In the genomic region with DNA sequence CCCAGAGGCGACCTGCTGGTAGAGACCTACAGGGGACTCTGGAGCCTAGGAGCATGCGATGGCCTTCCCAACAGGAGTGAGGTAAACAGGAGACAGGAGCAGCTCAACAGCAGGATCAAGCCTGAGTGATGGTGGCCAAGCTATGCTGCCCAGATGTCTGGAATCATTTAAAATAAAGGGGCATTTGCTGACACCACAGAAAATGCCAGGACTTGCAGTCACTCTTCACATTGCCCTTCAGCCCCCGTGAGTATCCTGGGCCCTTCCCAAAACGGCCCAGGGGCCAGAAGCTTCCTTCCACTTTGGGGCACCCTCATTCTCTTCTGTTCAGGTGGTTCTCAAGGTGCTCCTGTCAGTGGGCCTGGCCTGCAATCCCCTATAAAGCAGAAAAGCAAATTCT, we compare ENCODE assay signal across 17 cellular contexts. TPM values are rescaled to one million over a fixed set of nuclear protein-coding genes. Genes with fewer than 3 reads are reported as not detected.
DNase-seq lines count a peak whose midpoint lies in the region; ATAC-seq, FAIRE-seq and TF ChIP-seq lines count a peak whose summit lies in the region.
"Had no signal": no experiment of that assay in that cellular context is flagged by ENCODE, and none has a peak within 500 bp of the region (broad histone marks: within the 10 kb centered on the region; RNA-seq: fewer than 3 reads in every experiment).

No MANE protein-coding gene starts in this region.

- no peak for FAIRE-seq in A549 (lab: Jason Lieb, UNC)

- no peak for TF ChIP-seq POLR2A in A549 (IDR thresholded peaks at IDR 0.05; ENCODE audit: low read length)

- CTCF ChIA-PET in A549 (lab: Yijun Ruan, JAX) (interaction anchor here (0.6 kb wide), 1 partner anchor 74 kb away, joined by 3 read pairs; no protein-coding TSS in a partner anchor), mammary epithelial cell (lab: Charles Lee; ENCODE audit: low non-redundant PET) (no interaction called here)

- intact Hi-C loops in dendritic cell treated with granulocyte-macrophage colony-stimulating factor and Interleukin-4, amounts not matched to agents 40 ng/mL and 50 ng/mL, for 4 days (cut with micrococcal nuclease) = no loop called here
- intact Hi-C loops in mammary epithelial cell (cut with micrococcal nuclease) = no loop called here

- H3K27me3 ChIP-seq in mammary epithelial cell (ENCODE audit: insufficient read depth, low read length) = no peaks in the 10 kb centered on the region
- H3K27me3 ChIP-seq: BLaER1 had no signal

- H3K4me1 ChIP-seq in A549 = no peaks in the 10 kb centered on the region
- no peaks in the 10 kb centered on the region for H3K4me1 ChIP-seq in mammary epithelial cell (ENCODE audit: insufficient read depth, low read length)
- H3K4me1 ChIP-seq: HAP-1 had no signal

- no peak for DNase-seq in activated T-cell treated with anti-CD3 and anti-CD28 coated beads, Interleukin-2, amount 50 U/mL, for 24 hours
- DNase-seq in activated T-cell treated with anti-CD3 and anti-CD28 coated beads, Interleukin-2, amount 50 U/mL, for 48 hours = no peak
- DNase-seq in A549 (ENCODE audit: low read depth in 1 of 2, low spot score in 1 of 2) (no peak), mammary epithelial cell (no peak), NCI-H1436 (lab: John Stamatoyannopoulos, UW) (no peak)
- DNase-seq in stimulated activated naive B cell treated with anti-CD40 and anti-IgM and Interleukin-4, amounts not matched to agents 10 μg/mL and 1 μg/mL and 100 μg/mL, for 72 hours = no peak
- DNase-seq: Calu3; CD4-positive, alpha-beta memory T cell; DMS79 treated with DMSO at 0.1 percent for 48 hours; GF-D8 had no signal

- H3K9me3 ChIP-seq in A549 = no peaks in the 10 kb centered on the region
- H3K9me3 ChIP-seq in mammary epithelial cell (replicated peaks; ENCODE audit: insufficient read depth, low read length) = no peaks in the 10 kb centered on the region
- H3K9me3 ChIP-seq: BLaER1, HAP-1 had no signal

- TF ChIP-seq CTCF in A549 (IDR thresholded peaks at IDR 0.05) = no peak
- no peak for TF ChIP-seq CTCF in mammary epithelial cell (conservative IDR thresholded peaks at IDR 0.05 in 1 of 2, IDR thresholded peaks at IDR 0.05 in 1 of 2; ENCODE audit: extremely low read depth in 1 of 2, insufficient read depth in 1 of 2, low read depth in 1 of 2, low read length in 2 of 2)

- BruUV-seq in mammary epithelial cell (replicated peaks; lab: Mats Ljungman, UMichigan) = no TSS peak

- H3K27ac Mint-ChIP-seq in activated T-cell treated with anti-CD3 and anti-CD28 coated beads, Interleukin-2, amount 50 U/mL, for 24 hours = peak overlapping the region; percentile 39
- peak overlapping the region; percentile 11 for H3K27ac Mint-ChIP-seq in dendritic cell treated with granulocyte-macrophage colony-stimulating factor and Interleukin-4, amounts not matched to agents 40 ng/mL and 50 ng/mL, for 4 days
- peak overlapping the region; percentile 54 for H3K27ac Mint-ChIP-seq in stimulated activated naive B cell treated with anti-CD40 and anti-IgM and Interleukin-4, amounts not matched to agents 10 μg/mL and 1 μg/mL and 100 μg/mL, for 72 hours
- H3K27ac Mint-ChIP-seq: CD4-positive, alpha-beta memory T cell had no signal

- no peaks in the 10 kb centered on the region for H3K9me3 Mint-ChIP-seq in activated T-cell treated with anti-CD3 and anti-CD28 coated beads, Interleukin-2, amount 50 U/mL, for 24 hours
- H3K9me3 Mint-ChIP-seq in dendritic cell treated with granulocyte-macrophage colony-stimulating factor and Interleukin-4, amounts not matched to agents 40 ng/mL and 50 ng/mL, for 4 days = no peaks in the 10 kb centered on the region
- H3K9me3 Mint-ChIP-seq in stimulated activated naive B cell treated with anti-CD40 and anti-IgM and Interleukin-4, amounts not matched to agents 10 μg/mL and 1 μg/mL and 100 μg/mL, for 72 hours = no peaks in the 10 kb centered on the region
- H3K9me3 Mint-ChIP-seq: CD14-positive monocyte; CD4-positive, alpha-beta memory T cell had no signal

- H3K4me1 Mint-ChIP-seq in activated T-cell treated with anti-CD3 and anti-CD28 coated beads, Interleukin-2, amount 50 U/mL, for 24 hours (ENCODE audit: low read depth) = no peaks in the 10 kb centered on the region
- peaks cover 30% of the 10 kb centered on the region for H3K4me1 Mint-ChIP-seq in dendritic cell treated with granulocyte-macrophage colony-stimulating factor and Interleukin-4, amounts not matched to agents 40 ng/mL and 50 ng/mL, for 4 days (ENCODE audit: low read depth)
- H3K4me1 Mint-ChIP-seq in stimulated activated naive B cell treated with anti-CD40 and anti-IgM and Interleukin-4, amounts not matched to agents 10 μg/mL and 1 μg/mL and 100 μg/mL, for 72 hours = peaks cover 0 to 5% of the 10 kb centered on the region in 2 donors
- H3K4me1 Mint-ChIP-seq: CD4-positive, alpha-beta memory T cell had no signal

- no peak overlapping the region for H3K4me3 ChIP-seq in A549
- no peak overlapping the region for H3K4me3 ChIP-seq in mammary epithelial cell (replicated peaks in 1 of 3; ENCODE audit: insufficient read depth in 1 of 3, low read depth in 2 of 3, low read length in 3 of 3)
- H3K4me3 ChIP-seq: BLaER1, HAP-1 had no signal

- no peaks in the 10 kb centered on the region for H3K27me3 Mint-ChIP-seq in activated T-cell treated with anti-CD3 and anti-CD28 coated beads, Interleukin-2, amount 50 U/mL, for 24 hours
- peaks cover 1% of the 10 kb centered on the region for H3K27me3 Mint-ChIP-seq in dendritic cell treated with granulocyte-macrophage colony-stimulating factor and Interleukin-4, amounts not matched to agents 40 ng/mL and 50 ng/mL, for 4 days
- H3K27me3 Mint-ChIP-seq in stimulated activated naive B cell treated with anti-CD40 and anti-IgM and Interleukin-4, amounts not matched to agents 10 μg/mL and 1 μg/mL and 100 μg/mL, for 72 hours = no peaks in the 10 kb centered on the region
- H3K27me3 Mint-ChIP-seq: CD4-positive, alpha-beta memory T cell had no signal

- dilution Hi-C loops in mammary epithelial cell (cut with HindIII; ENCODE audit: low sequenced_read_pairs) = no loop called here

- no peak overlapping the region for H3K9ac ChIP-seq in mammary epithelial cell (ENCODE audit: insufficient read depth, low read length)
- H3K9ac ChIP-seq: BLaER1 had no signal

- H3K79me2 ChIP-seq in mammary epithelial cell (ENCODE audit: insufficient read depth, low read length) = no peaks in the 10 kb centered on the region

- no peak overlapping the region for H3K27ac ChIP-seq in A549
- H3K27ac ChIP-seq in mammary epithelial cell (ENCODE audit: insufficient read depth, low read depth, low read length) = no peak overlapping the region
- H3K27ac ChIP-seq: 22Rv1, BLaER1 had no signal

- no peak overlapping the region for H3K4me3 Mint-ChIP-seq in activated T-cell treated with anti-CD3 and anti-CD28 coated beads, Interleukin-2, amount 50 U/mL, for 24 hours
- no peak overlapping the region for H3K4me3 Mint-ChIP-seq in dendritic cell treated with granulocyte-macrophage colony-stimulating factor and Interleukin-4, amounts not matched to agents 40 ng/mL and 50 ng/mL, for 4 days
- H3K4me3 Mint-ChIP-seq in stimulated activated naive B cell treated with anti-CD40 and anti-IgM and Interleukin-4, amounts not matched to agents 10 μg/mL and 1 μg/mL and 100 μg/mL, for 72 hours = no peak overlapping the region
- H3K4me3 Mint-ChIP-seq: CD14-positive monocyte; CD4-positive, alpha-beta memory T cell had no signal

- no peaks in the 10 kb centered on the region for H3K36me3 ChIP-seq in mammary epithelial cell (ENCODE audit: insufficient read depth, low read length)
- H3K36me3 ChIP-seq: HAP-1 had no signal

- no peak for TF ChIP-seq EP300 in A549 (IDR thresholded peaks at IDR 0.05)

- 68% methylated on average over 4 of the region's 4 CpGs for WGBS in A549 (ENCODE audit: missing lambda C conversion rate)
- WGBS in mammary epithelial cell (ENCODE audit: low coverage, missing lambda C conversion rate) = 70% methylated on average over 4 of the region's 4 CpGs

- H3K4me2 ChIP-seq in A549 = no peak overlapping the region
- H3K4me2 ChIP-seq in mammary epithelial cell (ENCODE audit: insufficient read depth, low read depth, low read length) = no peak overlapping the region
- H3K4me2 ChIP-seq: BLaER1 had no signal

- no peak overlapping the region for H2AFZ ChIP-seq in mammary epithelial cell (ENCODE audit: low read depth, low read length)

- H3K36me3 Mint-ChIP-seq in activated T-cell treated with anti-CD3 and anti-CD28 coated beads, Interleukin-2, amount 50 U/mL, for 24 hours (ENCODE audit: low read depth) = peaks cover 46% of the 10 kb centered on the region
- H3K36me3 Mint-ChIP-seq in dendritic cell treated with granulocyte-macrophage colony-stimulating factor and Interleukin-4, amounts not matched to agents 40 ng/mL and 50 ng/mL, for 4 days (ENCODE audit: low read depth) = peaks cover 31% of the 10 kb centered on the region
- H3K36me3 Mint-ChIP-seq in stimulated activated naive B cell treated with anti-CD40 and anti-IgM and Interleukin-4, amounts not matched to agents 10 μg/mL and 1 μg/mL and 100 μg/mL, for 72 hours = peaks cover 5 to 20% of the 10 kb centered on the region in 2 donors

- in situ Hi-C loops in mammary epithelial cell (cut with MboI; ENCODE audit: low sequenced_read_pairs in 2 of 2) = no loop called here

- POLR2A ChIA-PET in A549 (lab: Yijun Ruan, JAX) = no interaction called here

- no peak for ATAC-seq in A549
- ATAC-seq in stimulated activated naive B cell treated with anti-CD40 and anti-IgM and Interleukin-4, amounts not matched to agents 10 μg/mL and 1 μg/mL and 100 μg/mL, for 72 hours (replicated peaks) = no peak

- TF ChIP-seq RAD21 in A549 (conservative IDR thresholded peaks at IDR 0.05 in 1 of 2, IDR thresholded peaks at IDR 0.05 in 1 of 2) = no peak

- no peaks in the 10 kb centered on the region for H4K20me1 ChIP-seq in mammary epithelial cell (ENCODE audit: insufficient read depth, low read length)
- H4K20me1 ChIP-seq: BLaER1 had no signal

TF ChIP-seq in A549, 52 proteins besides CTCF, POLR2A, EP300 and RAD21 (continues in another document):
- TF ChIP-seq ESRRA (IDR thresholded peaks at IDR 0.05; ENCODE audit: borderline replicate concordance, low read length) (no peak), JUNB (IDR thresholded peaks at IDR 0.05) (no peak), HDAC2 (IDR thresholded peaks at IDR 0.05) (no peak), EHF (CRISPR knock-in tag; IDR thresholded peaks at IDR 0.05) (no peak)
- TF ChIP-seq, protein P1, sequence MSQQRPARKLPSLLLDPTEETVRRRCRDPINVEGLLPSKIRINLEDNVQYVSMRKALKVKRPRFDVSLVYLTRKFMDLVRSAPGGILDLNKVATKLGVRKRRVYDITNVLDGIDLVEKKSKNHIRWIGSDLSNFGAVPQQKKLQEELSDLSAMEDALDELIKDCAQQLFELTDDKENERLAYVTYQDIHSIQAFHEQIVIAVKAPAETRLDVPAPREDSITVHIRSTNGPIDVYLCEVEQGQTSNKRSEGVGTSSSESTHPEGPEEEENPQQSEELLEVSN (IDR thresholded peaks at IDR 0.05; ENCODE audit: borderline replicate concordance, low read depth) = no peak

RNA-seq across cellular contexts. Expression of a gene that starts 23.2 kb away (rescaled TPM):
- polyA plus RNA-seq in A549 (2011; rRNA removed) (not detected in 2 replicates), A549 (2017; fragmentation: RNase III; extraction: RNeasy Plus Mini Kit Qiagen cat#74134 plus additional on column Dnase treatment) (not detected in 3 replicates), mammary epithelial cell (not detected)
- polyA plus RNA-seq in A549 (2012; cell fraction: cytosol; rRNA removed) = not detected in 2 replicates
- not detected in 2 replicates for polyA plus RNA-seq in A549 (2012; cell fraction: nucleus; rRNA removed)
- not detected in 2 replicates for polyA minus RNA-seq in A549 (2011; rRNA and poly(A)+ RNA removed)
- not detected for total RNA-seq in mammary epithelial cell
- not detected for polyA minus RNA-seq in mammary epithelial cell
- total RNA-seq: A673; Calu3; CD4-positive, alpha-beta memory T cell had no signal
- polyA plus RNA-seq: AG04450; CD14-positive monocyte; CD4-positive, alpha-beta memory T cell had no signal
